In the genomic region with DNA sequence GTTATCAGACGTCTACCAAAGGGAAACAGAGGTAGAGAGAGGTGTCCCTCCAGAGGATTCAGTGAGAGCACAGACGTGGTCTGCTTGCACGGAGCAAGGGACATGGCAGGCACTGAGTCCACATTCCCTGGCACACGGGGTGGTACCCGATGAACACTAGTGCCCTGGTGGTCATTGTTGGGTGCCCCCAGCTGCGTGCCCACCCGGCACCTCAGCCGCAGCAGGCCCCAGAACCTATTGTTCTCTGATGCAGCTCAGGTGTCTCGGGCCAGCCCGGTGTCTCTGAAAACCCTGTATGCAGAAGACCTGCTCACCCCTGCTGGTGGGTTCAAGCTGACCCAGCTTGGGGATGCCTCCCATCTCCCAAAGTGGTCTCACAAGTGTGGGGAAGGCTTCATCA, we compare ENCODE assay signal across 30 cellular contexts. TPM values are rescaled to one million over a fixed set of nuclear protein-coding genes. Genes with fewer than 3 reads are reported as not detected.
DNase-seq lines count a peak whose midpoint lies in the region; ATAC-seq, FAIRE-seq and TF ChIP-seq lines count a peak whose summit lies in the region.
"Had no signal": no experiment of that assay in that cellular context is flagged by ENCODE, and none has a peak within 500 bp of the region (broad histone marks: within the 10 kb centered on the region; RNA-seq: fewer than 3 reads in every experiment).

No MANE protein-coding gene starts in this region.

- H3K36me3 ChIP-seq in bronchial epithelial cell (ENCODE audit: control insufficient read depth, insufficient read depth, low read length) (peaks cover 21% of the 10 kb centered on the region), mesenchymal stem cell (ENCODE audit: control insufficient read depth in 1 of 2, insufficient read depth in 2 of 2, low read depth in 1 of 2, low read length in 2 of 2) (peaks cover 86 to 87% of the 10 kb centered on the region in 2 experiments), brain microvascular endothelial cell (replicated peaks) (peaks cover 54% of the 10 kb centered on the region)

- H3K9ac ChIP-seq in mesenchymal stem cell (ENCODE audit: low read length), result no peak overlapping the region
- H3K9ac ChIP-seq: BLaER1 had no signal

- H2AK5ac ChIP-seq in mesenchymal stem cell (ENCODE audit: low read length, severe bottlenecking), result no peak overlapping the region

- H2BK5ac ChIP-seq in mesenchymal stem cell (ENCODE audit: low read depth, low read length, poor library complexity, severe bottlenecking), result no peak overlapping the region

- TF ChIP-seq CTCF in bronchial epithelial cell (IDR thresholded peaks at IDR 0.05; ENCODE audit: insufficient read depth, low read length, severe bottlenecking) (no peak), brain microvascular endothelial cell (IDR thresholded peaks at IDR 0.05; ENCODE audit: low read depth, low read length, missing control alignments) (no peak)

- in situ Hi-C loops in brain microvascular endothelial cell (cut with HindIII; ENCODE audit: low pct_ligation_motif_present, low sequenced_read_pairs), result no loop called here

- no peak overlapping the region for H4K8ac ChIP-seq in mesenchymal stem cell (ENCODE audit: low read length)

- H3K27ac ChIP-seq in mesenchymal stem cell (ENCODE audit: low read length, poor library complexity, severe bottlenecking), result no peak overlapping the region
- no peak overlapping the region for H3K27ac ChIP-seq in brain microvascular endothelial cell
- H3K27ac ChIP-seq: BLaER1 had no signal

- H2BK15ac ChIP-seq in mesenchymal stem cell (ENCODE audit: low read depth, poor library complexity, severe bottlenecking), result no peak overlapping the region

- no peak overlapping the region for H2AFZ ChIP-seq in mesenchymal stem cell (ENCODE audit: low read depth, low read length)

- ATAC-seq in HG03196 (IDR thresholded peaks at IDR 0.05; ENCODE audit: unreplicated experiment), result no peak
- ATAC-seq: GM12878 had no signal

- no peaks in the 10 kb centered on the region for H3K9me3 ChIP-seq in mesenchymal stem cell (ENCODE audit: control insufficient read depth, low read length)
- H3K9me3 ChIP-seq: BE2C, BLaER1 had no signal

- no peak overlapping the region for H3K4me2 ChIP-seq in mesenchymal stem cell (ENCODE audit: low read length, poor library complexity, severe bottlenecking)
- H3K4me2 ChIP-seq: BLaER1 had no signal

- H3K23ac ChIP-seq in mesenchymal stem cell (ENCODE audit: low read length in 2 of 2), result no peak overlapping the region

- peak; percentile 23 for FAIRE-seq in bronchial epithelial cell (lab: Jason Lieb, UNC)
- FAIRE-seq: A204.1, GM12878, GM12892, GM18507 had no signal

- no peak overlapping the region for H3K4ac ChIP-seq in mesenchymal stem cell (ENCODE audit: low read depth in 1 of 2, low read length in 2 of 2)

- H3K18ac ChIP-seq in mesenchymal stem cell (ENCODE audit: low read depth in 1 of 2, low read length in 2 of 2), result no peak overlapping the region

- peaks cover 59% of the 10 kb centered on the region for H3K79me1 ChIP-seq in mesenchymal stem cell (replicated peaks; ENCODE audit: low read length, poor library complexity, severe bottlenecking)

- no peaks in the 10 kb centered on the region for H3K27me3 ChIP-seq in bronchial epithelial cell (ENCODE audit: control insufficient read depth, insufficient read depth, low read length)
- no peaks in the 10 kb centered on the region for H3K27me3 ChIP-seq in mesenchymal stem cell (ENCODE audit: control insufficient read depth in 1 of 2, insufficient read depth in 1 of 2, low read length in 2 of 2)
- H3K27me3 ChIP-seq in brain microvascular endothelial cell (replicated peaks), result no peaks in the 10 kb centered on the region
- H3K27me3 ChIP-seq: BE2C, BLaER1 had no signal

- H2BK12ac ChIP-seq in mesenchymal stem cell (ENCODE audit: low read length in 2 of 2), result no peak overlapping the region

- H3K14ac ChIP-seq in mesenchymal stem cell (ENCODE audit: low read length in 2 of 2), result no peak overlapping the region

- 97% methylated on average over 10 of the region's 10 CpGs for WGBS in mesenchymal stem cell

- no peak overlapping the region for H3K4me3 ChIP-seq in bronchial epithelial cell (ENCODE audit: low read depth, low read length)
- H3K4me3 ChIP-seq in mesenchymal stem cell (ENCODE audit: insufficient read depth in 1 of 2, low read depth in 1 of 2, low read length in 2 of 2), result no peak overlapping the region
- no peak overlapping the region for H3K4me3 ChIP-seq in brain microvascular endothelial cell (ENCODE audit: low read depth, low read length)
- H3K4me3 ChIP-seq: BLaER1, GM12878 had no signal

- no peak overlapping the region for H2BK120ac ChIP-seq in mesenchymal stem cell (ENCODE audit: low read depth, low read length)

- peak overlapping the region; percentile 72 for H4K91ac ChIP-seq in mesenchymal stem cell (ENCODE audit: low read length)

- DNase-seq in AG20443 (ENCODE audit: low spot score), result peak; percentile 7
- no peak for DNase-seq in bronchial epithelial cell (ENCODE audit: low read depth)
- no peak for DNase-seq in mesenchymal stem cell
- DNase-seq in brain microvascular endothelial cell, result no peak
- DNase-seq in HPDE6-E6E7 (ENCODE audit: extremely low spot score), result no peak
- no peak for DNase-seq in iPS-NIHi11 (ENCODE audit: low spot score)
- DNase-seq: 8988T; ACHN; BE2C; C1 segment of cervical spinal cord; CD4-positive, alpha-beta memory T cell; CD4-positive, CD25-positive, alpha-beta regulatory T cell; CD8-positive, alpha-beta memory T cell; COR-L47; DMS 273 treated with DMSO at 0.1 percent for 48 hours; DMS153; DMS53; DMS79; DND-41; EL; GDM1 had no signal

- no peaks in the 10 kb centered on the region for H3K4me1 ChIP-seq in mesenchymal stem cell (ENCODE audit: control insufficient read depth, insufficient read depth, low read depth, low read length)
- H3K4me1 ChIP-seq: BLaER1 had no signal

RNA-seq across cellular contexts. Expression of a gene that starts 11.9 kb away (rescaled TPM):
- 18.7 and 36.4 TPM in 2 replicates for total RNA-seq in bronchial epithelial cell
- 35.7 TPM for polyA plus RNA-seq in mesenchymal stem cell (2013, experiment 1 of 2)
- 31.6 TPM for polyA plus RNA-seq in mesenchymal stem cell (2013, experiment 2 of 2)

RNA-seq across cellular contexts. Expression of a gene that starts 12.3 kb away (rescaled TPM):
- 12.1 and 16.8 TPM in 2 replicates for total RNA-seq in bronchial epithelial cell
- polyA plus RNA-seq in mesenchymal stem cell (2013, experiment 1 of 2), result 15.4 TPM
- polyA plus RNA-seq in mesenchymal stem cell (2013, experiment 2 of 2), result 16.1 TPM

RNA-seq across cellular contexts. Expression of a gene that starts 35.3 kb away (rescaled TPM):
- not detected in 2 replicates for total RNA-seq in bronchial epithelial cell
- polyA plus RNA-seq in mesenchymal stem cell (2013, experiment 1 of 2), result 3.2 TPM
- polyA plus RNA-seq in mesenchymal stem cell (2013, experiment 2 of 2), result 3.1 TPM
- total RNA-seq: A673; CD4-positive, alpha-beta memory T cell; CD4-positive, CD25-positive, alpha-beta regulatory T cell; CD8-positive, alpha-beta memory T cell; Daoy had no signal
- polyA plus RNA-seq: CD14-positive monocyte; CD4-positive, alpha-beta memory T cell; CD4-positive, CD25-positive, alpha-beta regulatory T cell; CD8-positive, alpha-beta memory T cell; GM12878 had no signal
